In genomic region chr2:15756011-15756550, GRCh38 we compare ENCODE assay signal across 26 cellular contexts.
DNase-seq lines count a peak whose midpoint lies in the region; ATAC-seq, FAIRE-seq and TF ChIP-seq lines count a peak whose summit lies in the region.
"Had no signal": no experiment of that assay in that cellular context is flagged by ENCODE, and none has a peak within 500 bp of the region (broad histone marks: within the 10 kb centered on the region; RNA-seq: fewer than 3 reads in every experiment).

No MANE protein-coding gene starts in this region.

- TF ChIP-seq POLR2A in HepG2 (IDR thresholded peaks at IDR 0.05; ENCODE audit: insufficient read depth in 1 of 2, low read depth in 2 of 2, low read length in 2 of 2) (no peak), right lobe of liver (IDR thresholded peaks at IDR 0.05) (no peak)

- H3K9me3 Mint-ChIP-seq in type B pancreatic cell: peaks cover 5% of the 10 kb centered on the region
- H3K9me3 Mint-ChIP-seq: CD4-positive, alpha-beta T cell; CD8-positive, alpha-beta memory T cell; HFFc6 had no signal

- no peaks in the 10 kb centered on the region for H3K36me3 Mint-ChIP-seq in type B pancreatic cell
- H3K36me3 Mint-ChIP-seq: CD14-positive monocyte; CD8-positive, alpha-beta memory T cell had no signal

- H3K4me2 ChIP-seq in HepG2 (ENCODE audit: low read depth, low read length): no peak overlapping the region
- H3K4me2 ChIP-seq: A549; BLaER1 treated with 17β-estradiol and CSF1 and Interleukin-3, amounts not matched to agents 10 nM and 100 nM had no signal

- H3K4me1 ChIP-seq in HepG2 (ENCODE audit: insufficient read depth, low read length): no peaks in the 10 kb centered on the region
- no peaks in the 10 kb centered on the region for H3K4me1 ChIP-seq in right lobe of liver
- H3K4me1 ChIP-seq in colonic mucosa: no peaks in the 10 kb centered on the region
- H3K4me1 ChIP-seq: A549; BE2C; BLaER1 treated with 17β-estradiol and CSF1 and Interleukin-3, amounts not matched to agents 10 nM and 100 nM; HAP-1 had no signal

- H3K79me2 ChIP-seq in HepG2 (ENCODE audit: insufficient read depth, low read length): no peaks in the 10 kb centered on the region

- no peak overlapping the region for H3K27ac ChIP-seq in HepG2 (ENCODE audit: extremely low read length, insufficient read depth, low read length)
- H3K27ac ChIP-seq in right lobe of liver: no peak overlapping the region
- no peak overlapping the region for H3K27ac ChIP-seq in colonic mucosa
- H3K27ac ChIP-seq: A549; BLaER1 treated with 17β-estradiol and CSF1 and Interleukin-3, amounts not matched to agents 10 nM and 100 nM had no signal

- no TSS peak for BruUV-seq in HepG2 (replicated peaks; lab: Mats Ljungman, UMichigan)

- CTCF ChIA-PET in HepG2 (lab: Yijun Ruan, JAX; ENCODE audit: low intra/inter-chr PET ratio, low total read pairs): no interaction called here

- TF ChIP-seq CTCF in HepG2 (CRISPR knock-in tag; IDR thresholded peaks at IDR 0.05): no peak
- no peak for TF ChIP-seq CTCF in right lobe of liver (IDR thresholded peaks at IDR 0.05)
- TF ChIP-seq CTCF in type B pancreatic cell (conservative IDR thresholded peaks at IDR 0.05): no peak
- no peak for TF ChIP-seq CTCF in colonic mucosa (IDR thresholded peaks at IDR 0.05)

- no peaks in the 10 kb centered on the region for H3K9me3 ChIP-seq in HepG2 (ENCODE audit: low read length)
- H3K9me3 ChIP-seq in right lobe of liver: no peaks in the 10 kb centered on the region
- no peaks in the 10 kb centered on the region for H3K9me3 ChIP-seq in colonic mucosa
- H3K9me3 ChIP-seq: BE2C, HAP-1 had no signal

- ATAC-seq in HepG2 (no peak), right lobe of liver (no peak)
- ATAC-seq: A549 had no signal

- no peak overlapping the region for H3K9ac ChIP-seq in HepG2 (ENCODE audit: insufficient read depth, low read depth, low read length)
- H3K9ac ChIP-seq in colonic mucosa (ENCODE audit: low read depth in 2 of 2, low read length in 2 of 2): no peak overlapping the region
- H3K9ac ChIP-seq: BLaER1 treated with 17β-estradiol and CSF1 and Interleukin-3, amounts not matched to agents 10 nM and 100 nM had no signal

- H3K4me3 Mint-ChIP-seq in type B pancreatic cell: no peak overlapping the region
- H3K4me3 Mint-ChIP-seq: CD14-positive monocyte; CD4-positive, alpha-beta T cell; CD8-positive, alpha-beta memory T cell; HFFc6 had no signal

- intact Hi-C loops in HepG2 (cut with micrococcal nuclease; ENCODE audit: unreplicated experiment) (no loop called here), right lobe of liver (cut with DNase I) (no loop called here), colonic mucosa (cut with DNase I) (no loop called here)

- no peak overlapping the region for H2AFZ ChIP-seq in HepG2 (ENCODE audit: low read length)

- 0 out of 2 replicates have a peak, but pooled peaks cover 3% of the 10 kb centered on the region for H4K20me1 ChIP-seq in HepG2 (ENCODE audit: insufficient read depth, low read length)
- H4K20me1 ChIP-seq: BLaER1 treated with 17β-estradiol and CSF1 and Interleukin-3, amounts not matched to agents 10 nM and 100 nM had no signal

- no peak for FAIRE-seq in HepG2 (lab: Jason Lieb, UNC)
- FAIRE-seq: A549, D721Med, GM12891, GM18507, H54 had no signal

- no peak overlapping the region for H3K4me3 ChIP-seq in HepG2 (replicated peaks in 1 of 3; ENCODE audit: insufficient read depth in 1 of 3, low read depth in 2 of 3, low read length in 3 of 3)
- H3K4me3 ChIP-seq in right lobe of liver: no peak overlapping the region
- H3K4me3 ChIP-seq in colonic mucosa: no peak overlapping the region
- H3K4me3 ChIP-seq: A549; BLaER1 treated with 17β-estradiol and CSF1 and Interleukin-3, amounts not matched to agents 10 nM and 100 nM; HAP-1 had no signal

- no peak overlapping the region for H3K27ac Mint-ChIP-seq in type B pancreatic cell
- H3K27ac Mint-ChIP-seq: CD14-positive monocyte; CD4-positive, alpha-beta T cell; CD8-positive, alpha-beta memory T cell; HFFc6 had no signal

- in situ Hi-C loops in HepG2 (cut with HindIII; ENCODE audit: extremely low pct_ligation_motif_present, low pct_unique_long_range_greater_than_20kb): no loop called here

- DNase-seq in HepG2 (ENCODE audit: low spot score): no peak
- no peak for DNase-seq in right lobe of liver
- peak; percentile 12 for DNase-seq in islet precursor cell
- DNase-seq in type B pancreatic cell (ENCODE audit: extremely low spot score, unreplicated experiment): peak; percentile 13
- no peak for DNase-seq in colonic mucosa
- DNase-seq in T-helper 9 cell: no peak
- DNase-seq: 8988T; ACHN; AML-193; BE2C; CD4-positive, alpha-beta T cell; CD8-positive, alpha-beta memory T cell; DMS 273 treated with DMSO at 0.1 percent for 48 hours; DMS53; DMS79 treated with DMSO at 0.1 percent for 48 hours; GF-D8; GOT3; HFFc6 had no signal

- WGBS in HepG2 (ENCODE audit: low lambda C conversion rate): 33% methylated on average over 2 of the region's 2 CpGs
- 100% methylated on average over 2 of the region's 2 CpGs for WGBS in right lobe of liver (ENCODE audit: insufficient coverage, low coverage, low lambda C conversion rate, missing lambda C conversion rate)

- TF ChIP-seq RAD21 in HepG2 (CRISPR knock-in tag; IDR thresholded peaks at IDR 0.05): no peak

- peaks cover 0 to 68% of the 10 kb centered on the region in 2 experiments; a peak in 4 of 5 replicates for H3K27me3 ChIP-seq in HepG2 (ENCODE audit: control insufficient read depth in 1 of 2, insufficient read depth in 2 of 2, low read length in 2 of 2)
- no peaks in the 10 kb centered on the region for H3K27me3 ChIP-seq in right lobe of liver
- H3K27me3 ChIP-seq in colonic mucosa: no peaks in the 10 kb centered on the region
- H3K27me3 ChIP-seq: BE2C; BLaER1 treated with 17β-estradiol and CSF1 and Interleukin-3, amounts not matched to agents 10 nM and 100 nM had no signal

- peaks cover 13% of the 10 kb centered on the region for H3K4me1 Mint-ChIP-seq in type B pancreatic cell (ENCODE audit: unreplicated experiment)
- H3K4me1 Mint-ChIP-seq: CD14-positive monocyte; CD8-positive, alpha-beta memory T cell had no signal

- TF ChIP-seq EP300 in HepG2 (IDR thresholded peaks at IDR 0.05; ENCODE audit: low read depth in 2 of 2, low read length in 2 of 2): no peak
- no peak for TF ChIP-seq EP300 in HepG2 (CRISPR knock-in tag; IDR thresholded peaks at IDR 0.05; ENCODE audit: borderline replicate concordance)

- H3K36me3 ChIP-seq in HepG2 (replicated peaks in 1 of 2; ENCODE audit: control insufficient read depth in 1 of 2, insufficient read depth in 2 of 2, low read length in 2 of 2) (no peaks in the 10 kb centered on the region), right lobe of liver (no peaks in the 10 kb centered on the region), colonic mucosa (no peaks in the 10 kb centered on the region)
- H3K36me3 ChIP-seq: BE2C; BLaER1 treated with 17β-estradiol and CSF1 and Interleukin-3, amounts not matched to agents 10 nM and 100 nM; HAP-1 had no signal

- no peaks in the 10 kb centered on the region for H3K27me3 Mint-ChIP-seq in type B pancreatic cell
- H3K27me3 Mint-ChIP-seq: CD4-positive, alpha-beta T cell had no signal

- POLR2A ChIA-PET in HepG2 (lab: Yijun Ruan, JAX): no interaction called here

TF ChIP-seq in HepG2, 621 proteins besides CTCF, POLR2A, EP300 and RAD21:
- TF ChIP-seq CREB1 (IDR thresholded peaks at IDR 0.05): peak; percentile 50; the same call in 1 of the 2 replicates
- TF ChIP-seq CREB1 (CRISPR knock-in tag; IDR thresholded peaks at IDR 0.05): no peak
- no peak for TF ChIP-seq AHDC1 (CRISPR knock-in tag; IDR thresholded peaks at IDR 0.05; ENCODE audit: borderline replicate concordance)

Comparison
In these comparisons a context has a peak if more than half of its experiments do, and no peak if none do; other contexts are left out.
1. DNase-seq: peak in islet precursor cell (single experiment) and type B pancreatic cell (single experiment); none in HepG2 (single experiment), right lobe of liver (0 of 3), colonic mucosa (single experiment) and T-helper 9 cell (single experiment).